9 cellular contexts compared by ENCODE assay signal in genomic region chr3:27312044-27312668, GRCh38. TPM values are rescaled to one million over a fixed set of nuclear protein-coding genes. Genes with fewer than 3 reads are reported as not detected.
DNase-seq lines count a peak whose midpoint lies in the region; ATAC-seq and TF ChIP-seq lines count a peak whose summit lies in the region.
"Had no signal": no experiment of that assay in that cellular context is flagged by ENCODE, and none has a peak within 500 bp of the region (broad histone marks: within the 10 kb centered on the region; RNA-seq: fewer than 3 reads in every experiment).

No MANE protein-coding gene starts in this region.

- DNase-seq in Caco-2 (peak in 1 of 2 experiments; percentile 59), NCI-H2029 treated with DMSO at 0.1 percent for 48 hours (lab: John Stamatoyannopoulos, UW) (peak; percentile 90), WERI-Rb-1 (peak; percentile 14), glomerular visceral epithelial cell (ENCODE audit: extremely low spot score) (peak; percentile 56), pulmonary artery endothelial cell (ENCODE audit: low read depth, low spot score) (peak; percentile 41), omental fat pad (ENCODE audit: low spot score) (no peak)

- no peaks in the 10 kb centered on the region for H3K36me3 Mint-ChIP-seq in Caco-2 (ENCODE audit: insufficient read depth, unreplicated experiment)
- H3K36me3 Mint-ChIP-seq: activated naive CD4-positive, alpha-beta T cell treated with anti-CD3 and anti-CD28 coated beads, Interleukin-2, amount 50 U/mL, for 24 hours had no signal

- peaks cover 10% of the 10 kb centered on the region for H3K9me3 Mint-ChIP-seq in Caco-2 (ENCODE audit: unreplicated experiment)
- H3K9me3 Mint-ChIP-seq: activated naive CD4-positive, alpha-beta T cell treated with anti-CD3 and anti-CD28 coated beads, Interleukin-2, amount 50 U/mL, for 24 hours had no signal

- no peak overlapping the region for H3K27ac ChIP-seq in WERI-Rb-1

- no peak overlapping the region for H3K27ac Mint-ChIP-seq in Caco-2 (ENCODE audit: unreplicated experiment)
- H3K27ac Mint-ChIP-seq: activated naive CD4-positive, alpha-beta T cell treated with anti-CD3 and anti-CD28 coated beads, Interleukin-2, amount 50 U/mL, for 24 hours had no signal

- CTCF ChIA-PET in Caco-2 (lab: Charles Lee): no interaction called here

- H3K27me3 Mint-ChIP-seq in Caco-2 (ENCODE audit: insufficient read depth, unreplicated experiment): peaks cover 2% of the 10 kb centered on the region

- no TSS peak for BruUV-seq in Caco-2 (replicated peaks; lab: Mats Ljungman, UMichigan)

- H3K36me3 ChIP-seq in Caco-2 (ENCODE audit: control insufficient read depth, insufficient read depth, low read length) (no peaks in the 10 kb centered on the region), WERI-Rb-1 (no peaks in the 10 kb centered on the region)

- peaks cover 8% of the 10 kb centered on the region for H3K4me1 Mint-ChIP-seq in Caco-2 (ENCODE audit: low read depth, unreplicated experiment)
- H3K4me1 Mint-ChIP-seq: activated naive CD4-positive, alpha-beta T cell treated with anti-CD3 and anti-CD28 coated beads, Interleukin-2, amount 50 U/mL, for 24 hours had no signal

- TF ChIP-seq CTCF in Caco-2 (IDR thresholded peaks at IDR 0.05; ENCODE audit: insufficient read depth in 1 of 2, low read depth in 1 of 2, low read length in 1 of 2, severe bottlenecking in 1 of 2, unreplicated experiment in 1 of 2) (peak; percentile 45 to 64), WERI-Rb-1 (IDR thresholded peaks at IDR 0.05; ENCODE audit: low read depth, low read length) (peak; percentile 71), omental fat pad (IDR thresholded peaks at IDR 0.05) (peak in 1 of 3 donors; percentile 68)

- intact Hi-C loops in Caco-2 (cut with micrococcal nuclease; ENCODE audit: unreplicated experiment): loop anchor here (1.0 kb wide), 4 partner anchors 45 to 369 kb away; no protein-coding TSS in a partner anchor

- POLR2A ChIA-PET in Caco-2 (lab: Charles Lee): no interaction called here

- H3K4me3 ChIP-seq in Caco-2 (ENCODE audit: low read depth, low read length): no peak overlapping the region
- no peak overlapping the region for H3K4me3 ChIP-seq in WERI-Rb-1 (ENCODE audit: low read depth, low read length)

- ATAC-seq in GM18858 (IDR thresholded peaks at IDR 0.05; ENCODE audit: unreplicated experiment) (peak; percentile 91), HG02943 (IDR thresholded peaks at IDR 0.05; ENCODE audit: low read depth, unreplicated experiment) (peak; percentile 86), omental fat pad (ENCODE audit: low FRiP score) (no peak)

- H3K9me3 ChIP-seq in Caco-2: no peaks in the 10 kb centered on the region
- H3K9me3 ChIP-seq in WERI-Rb-1 (ENCODE audit: severe bottlenecking): no peaks in the 10 kb centered on the region

- H3K27me3 ChIP-seq in Caco-2 (replicated peaks; ENCODE audit: control insufficient read depth, insufficient read depth, low read length) (no peaks in the 10 kb centered on the region), WERI-Rb-1 (ENCODE audit: insufficient read depth, low read depth, severe bottlenecking) (no peaks in the 10 kb centered on the region)

- no peak overlapping the region for H3K4me3 Mint-ChIP-seq in Caco-2 (ENCODE audit: unreplicated experiment)
- H3K4me3 Mint-ChIP-seq: activated naive CD4-positive, alpha-beta T cell treated with anti-CD3 and anti-CD28 coated beads, Interleukin-2, amount 50 U/mL, for 24 hours had no signal

- H3K4me1 ChIP-seq in Caco-2: peaks cover 3% of the 10 kb centered on the region; the same call in 1 of the 2 replicates

RNA-seq across cellular contexts. Expression of gene NEK10, which starts 57.0 kb away (rescaled TPM):
- total RNA-seq in Caco-2 (2022) (0.30 and 0.39 TPM in 2 replicates), pulmonary artery endothelial cell (4.7 and 5.6 TPM in 2 replicates), omental fat pad (1 to 10 TPM in 2 of 4 donors, under 1 TPM in 2; 0.65 to 2.6 (median 1.2) TPM)
